In the genomic region with DNA sequence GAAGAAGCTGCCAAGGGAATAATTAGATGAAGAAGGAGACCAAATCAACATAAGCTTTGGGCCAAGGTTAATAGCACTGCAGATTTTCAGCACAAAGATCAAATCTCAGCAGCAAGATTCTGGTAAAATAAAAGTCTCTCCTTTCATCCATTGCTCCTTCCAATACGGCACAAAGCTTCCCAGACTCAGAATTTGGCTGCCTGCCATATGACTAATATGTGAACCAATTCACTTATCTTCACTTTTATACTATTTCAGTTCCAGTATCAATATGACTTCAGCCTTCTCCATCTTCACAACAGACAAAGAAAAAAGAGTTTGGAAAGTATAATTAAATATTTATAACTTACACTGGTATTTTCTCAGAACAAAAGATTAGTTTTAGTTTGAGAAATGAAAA, we compare ENCODE assay signal across 14 cellular contexts.
A peak's percentile ranks its signal among the peaks of the same experiment; 100 is the strongest.
DNase-seq lines count a peak whose midpoint lies in the region; ATAC-seq and TF ChIP-seq lines count a peak whose summit lies in the region.
"Had no signal": no experiment of that assay in that cellular context is flagged by ENCODE, and none has a peak within 500 bp of the region (broad histone marks: within the 10 kb centered on the region; RNA-seq: fewer than 3 reads in every experiment).

No MANE protein-coding gene starts in this region.

- TF ChIP-seq CTCF in GM12865 (IDR thresholded peaks at IDR 0.05; ENCODE audit: insufficient read depth, low read depth, low read length, missing control alignments): no peak
- TF ChIP-seq CTCF in cardiac fibroblast (IDR thresholded peaks at IDR 0.05; ENCODE audit: low read depth, low read length): no peak
- TF ChIP-seq CTCF in retinal pigment epithelial cell (conservative IDR thresholded peaks at IDR 0.05; ENCODE audit: low read depth, low read length): no peak

- H3K4me3 ChIP-seq in GM12865 (ENCODE audit: low read depth, low read length) (no peak overlapping the region), cardiac fibroblast (replicated peaks in 1 of 2; ENCODE audit: low read depth in 2 of 2, low read length in 2 of 2) (no peak overlapping the region), retinal pigment epithelial cell (ENCODE audit: low read length) (no peak overlapping the region)
- H3K4me3 ChIP-seq: HAP-1 had no signal

- ATAC-seq in GM21528 (IDR thresholded peaks at IDR 0.05; ENCODE audit: low FRiP score, unreplicated experiment) (no peak), HG03095 (IDR thresholded peaks at IDR 0.05; ENCODE audit: unreplicated experiment) (no peak)
- no peak for ATAC-seq in activated T-cell treated with anti-CD3 and anti-CD28 coated beads, Interleukin-2, amount 50 U/mL, for 4 hours
- ATAC-seq: stimulated activated naive CD8-positive, alpha-beta T cell treated with anti-CD3 and anti-CD28 coated beads, Interleukin-15, amount 100 ng/mL, for 72 hours had no signal

- no peaks in the 10 kb centered on the region for H3K36me3 Mint-ChIP-seq in activated T-cell treated with anti-CD3 and anti-CD28 coated beads, Interleukin-2, amount 50 U/mL, for 4 hours (ENCODE audit: insufficient read depth)
- H3K36me3 Mint-ChIP-seq: CD4-positive, CD25-positive, alpha-beta regulatory T cell had no signal

- DNase-seq in GM12865 (ENCODE audit: low read depth) (peak; percentile 15), NCI-H2171 (lab: John Stamatoyannopoulos, UW) (peak; percentile 22), cardiac fibroblast (ENCODE audit: low read depth in 2 of 2) (peak; percentile 48 to 88), retinal pigment epithelial cell (ENCODE audit: low read depth) (peak; percentile 55), GF-D8 (lab: John Stamatoyannopoulos, UW) (no peak)
- no peak for DNase-seq in activated T-cell treated with anti-CD3 and anti-CD28 coated beads, Interleukin-2, amount 50 U/mL, for 4 hours
- DNase-seq: CD4-positive, CD25-positive, alpha-beta regulatory T cell; midbrain; SIG-M5; stimulated activated naive CD8-positive, alpha-beta T cell treated with anti-CD3 and anti-CD28 coated beads, Interleukin-15, amount 100 ng/mL, for 72 hours had no signal

- H3K4me3 Mint-ChIP-seq in activated T-cell treated with anti-CD3 and anti-CD28 coated beads, Interleukin-2, amount 50 U/mL, for 4 hours: no peak overlapping the region
- H3K4me3 Mint-ChIP-seq: CD4-positive, CD25-positive, alpha-beta regulatory T cell; stimulated activated naive CD8-positive, alpha-beta T cell treated with anti-CD3 and anti-CD28 coated beads, Interleukin-15, amount 100 ng/mL, for 72 hours had no signal

- H3K4me1 Mint-ChIP-seq in activated T-cell treated with anti-CD3 and anti-CD28 coated beads, Interleukin-2, amount 50 U/mL, for 4 hours (ENCODE audit: low read depth): no peaks in the 10 kb centered on the region
- H3K4me1 Mint-ChIP-seq: CD4-positive, CD25-positive, alpha-beta regulatory T cell; stimulated activated naive CD8-positive, alpha-beta T cell treated with anti-CD3 and anti-CD28 coated beads, Interleukin-15, amount 100 ng/mL, for 72 hours had no signal

- peaks cover 29% of the 10 kb centered on the region for H3K9me3 Mint-ChIP-seq in activated T-cell treated with anti-CD3 and anti-CD28 coated beads, Interleukin-2, amount 50 U/mL, for 4 hours

- no peaks in the 10 kb centered on the region for H3K27me3 Mint-ChIP-seq in activated T-cell treated with anti-CD3 and anti-CD28 coated beads, Interleukin-2, amount 50 U/mL, for 4 hours (ENCODE audit: low read depth)
- H3K27me3 Mint-ChIP-seq: CD4-positive, CD25-positive, alpha-beta regulatory T cell; progenitor cell of endocrine pancreas; stimulated activated naive CD8-positive, alpha-beta T cell treated with anti-CD3 and anti-CD28 coated beads, Interleukin-15, amount 100 ng/mL, for 72 hours had no signal

Comparison
In these comparisons a context has a peak if more than half of its experiments do, and no peak if none do; other contexts are left out.
1. DNase-seq: peak in GM12865 (single experiment), NCI-H2171 (single experiment), cardiac fibroblast (2 of 2) and retinal pigment epithelial cell (single experiment); none in activated T-cell treated with anti-CD3 and anti-CD28 coated beads, Interleukin-2, amount 50 U/mL, for 4 hours (single experiment) and GF-D8 (single experiment).